ENCODE assay signal across 16 cellular contexts in genomic region chr3:127622031-127622430, GRCh38. TPM values are rescaled to one million over a fixed set of nuclear protein-coding genes. Genes with fewer than 3 reads are reported as not detected.
DNase-seq lines count a peak whose midpoint lies in the region; ATAC-seq, FAIRE-seq and TF ChIP-seq lines count a peak whose summit lies in the region.
"Had no signal": no experiment of that assay in that cellular context is flagged by ENCODE, and none has a peak within 500 bp of the region (broad histone marks: within the 10 kb centered on the region; RNA-seq: fewer than 3 reads in every experiment).

No MANE protein-coding gene starts in this region.

- no peaks in the 10 kb centered on the region; the same call in 2 of the 3 replicates for H3K4me1 Mint-ChIP-seq in GM23338

- no peak overlapping the region for H2AFZ ChIP-seq in GM23338
- H2AFZ ChIP-seq in endothelial cell of umbilical vein (ENCODE audit: low read depth, low read length), result no peak overlapping the region

- dilution Hi-C loops in endothelial cell of umbilical vein (cut with MboI; ENCODE audit: extremely low pct_ligation_motif_present, low sequenced_read_pairs), result no loop called here

- no peak for FAIRE-seq in GM12891 (lab: Jason Lieb, UNC)
- no peak for FAIRE-seq in endothelial cell of umbilical vein (lab: Jason Lieb, UNC)
- FAIRE-seq: G401.6, GM18507, H1 had no signal

- H3K36me3 ChIP-seq in GM23338 (ENCODE audit: insufficient read depth), result peaks cover 39% of the 10 kb centered on the region
- peaks cover 0 to 6% of the 10 kb centered on the region in 2 experiments for H3K36me3 ChIP-seq in endothelial cell of umbilical vein (ENCODE audit: control insufficient read depth in 2 of 2, extremely low read depth in 1 of 2, insufficient read depth in 2 of 2, low read length in 2 of 2)

- TF ChIP-seq POLR2A in GM12891 (IDR thresholded peaks at IDR 0.05; ENCODE audit: low read depth, low read length) (no peak), endothelial cell of umbilical vein (IDR thresholded peaks at IDR 0.05; ENCODE audit: low read depth, low read length) (no peak)

- intact Hi-C loops in endothelial cell of umbilical vein (cut with micrococcal nuclease), result no loop called here

- H3K79me2 ChIP-seq in GM23338 (replicated peaks; ENCODE audit: insufficient read depth), result no peaks in the 10 kb centered on the region
- H3K79me2 ChIP-seq in endothelial cell of umbilical vein (ENCODE audit: control insufficient read depth, insufficient read depth, low read length), result no peaks in the 10 kb centered on the region

- ATAC-seq in GM23338, result peak; percentile 20; the same call in 2 of the 3 replicates

- H3F3A ChIP-seq in GM23338 (replicated peaks; ENCODE audit: low read depth), result no peaks in the 10 kb centered on the region

- H3K9me3 Mint-ChIP-seq in GM23338, result no peaks in the 10 kb centered on the region
- H3K9me3 Mint-ChIP-seq: CD4-positive, alpha-beta memory T cell had no signal

- H3K36me3 Mint-ChIP-seq in GM23338 (ENCODE audit: low read depth), result peaks cover 63% of the 10 kb centered on the region

- no peak overlapping the region for H3K4me3 ChIP-seq in GM23338
- H3K4me3 ChIP-seq in endothelial cell of umbilical vein (replicated peaks in 1 of 3; ENCODE audit: insufficient read depth in 1 of 3, low read depth in 1 of 3, low read length in 3 of 3), result no peak overlapping the region

- no peak overlapping the region for H3K27ac ChIP-seq in GM23338 (ENCODE audit: low read depth)
- H3K27ac ChIP-seq in endothelial cell of umbilical vein (ENCODE audit: insufficient read depth, low read depth, low read length), result no peak overlapping the region

- CTCF ChIA-PET in endothelial cell of umbilical vein (lab: Charles Lee), result no interaction called here

- no peaks in the 10 kb centered on the region for H3K9me3 ChIP-seq in endothelial cell of umbilical vein (replicated peaks; ENCODE audit: control insufficient read depth, insufficient read depth, low read length)
- H3K9me3 ChIP-seq: Caco-2 had no signal

- no peak overlapping the region for H3K27ac Mint-ChIP-seq in GM23338

- DNase-seq in GM12891 (ENCODE audit: insufficient read length, low spot score) (no peak), GM23338 (ENCODE audit: low spot score) (no peak), endothelial cell of umbilical vein (ENCODE audit: low read depth, low spot score) (no peak), hepatic stellate cell (ENCODE audit: low spot score) (no peak), middle frontal gyrus (ENCODE audit: extremely low spot score, low spot score) (no peak)
- no peak for DNase-seq in activated effector memory CD4-positive, alpha-beta T cell treated with Interleukin-2 at 50 U/mL for 16 hours
- DNase-seq: C1 segment of cervical spinal cord; Caco-2; CD4-positive, alpha-beta memory T cell; DMS153; DND-41; H7; HCEC 1CT had no signal

- no peaks in the 10 kb centered on the region for H3K9me2 ChIP-seq in GM23338 (ENCODE audit: insufficient read depth)

- peaks cover 13% of the 10 kb centered on the region for H3K27me3 ChIP-seq in GM23338 (ENCODE audit: insufficient read depth)
- H3K27me3 ChIP-seq in endothelial cell of umbilical vein (ENCODE audit: control insufficient read depth in 2 of 2, insufficient read depth in 2 of 2, low read length in 2 of 2), result peaks cover 1 to 4% of the 10 kb centered on the region in 2 experiments

- H3K4me1 ChIP-seq in GM23338 (ENCODE audit: insufficient read depth) (no peaks in the 10 kb centered on the region), endothelial cell of umbilical vein (ENCODE audit: control insufficient read depth, extremely low read depth, insufficient read depth, low read length) (no peaks in the 10 kb centered on the region)
- H3K4me1 ChIP-seq: Caco-2 had no signal

- H3K4me2 ChIP-seq in GM23338, result no peak overlapping the region
- no peak overlapping the region for H3K4me2 ChIP-seq in endothelial cell of umbilical vein (ENCODE audit: insufficient read depth, low read length)

- no peak overlapping the region for H3K4me3 Mint-ChIP-seq in GM23338
- H3K4me3 Mint-ChIP-seq: CD4-positive, alpha-beta memory T cell had no signal

- BruUV-seq in endothelial cell of umbilical vein (replicated peaks; lab: Mats Ljungman, UMichigan), result TSS peak; percentile 81

- TF ChIP-seq CTCF in GM23338 (conservative IDR thresholded peaks at IDR 0.05; ENCODE audit: low read depth in 2 of 2), result no peak
- TF ChIP-seq CTCF in endothelial cell of umbilical vein (IDR thresholded peaks at IDR 0.05; ENCODE audit: extremely low read depth in 1 of 2, insufficient read depth in 1 of 2, low read depth in 1 of 2, low read length in 2 of 2), result no peak

- POLR2A ChIA-PET in endothelial cell of umbilical vein (lab: Charles Lee), result no interaction called here

- no peak overlapping the region for H3K9ac ChIP-seq in endothelial cell of umbilical vein (replicated peaks; ENCODE audit: extremely low read depth, insufficient read depth, low read length)

- 0 out of 2 replicates have a peak, but pooled peaks cover 6% of the 10 kb centered on the region for H4K20me1 ChIP-seq in GM23338 (replicated peaks; ENCODE audit: insufficient read depth)
- no peaks in the 10 kb centered on the region for H4K20me1 ChIP-seq in endothelial cell of umbilical vein (replicated peaks; ENCODE audit: control insufficient read depth, extremely low read depth, insufficient read depth, low read length)

- no peaks in the 10 kb centered on the region for H3K27me3 Mint-ChIP-seq in GM23338 (ENCODE audit: insufficient read depth, low read depth, poor library complexity)
- H3K27me3 Mint-ChIP-seq: CD4-positive, alpha-beta memory T cell had no signal

- H3K9me1 ChIP-seq in endothelial cell of umbilical vein (replicated peaks; ENCODE audit: control insufficient read depth, extremely low read depth, insufficient read depth, low read length), result no peaks in the 10 kb centered on the region

TF ChIP-seq in GM12891, 5 proteins besides CTCF, POLR2A, EP300 and RAD21 (continues in another document):
- TF ChIP-seq POU2F2 (IDR thresholded peaks at IDR 0.05; ENCODE audit: low read depth, low read length), result no peak

TF ChIP-seq in GM23338, 12 proteins besides CTCF, POLR2A, EP300 and RAD21 (continues in another document):
- no peak for TF ChIP-seq ZNF114 (CRISPR knock-in tag; IDR thresholded peaks at IDR 0.05)
- TF ChIP-seq EZH2phosphoT487 (IDR thresholded peaks at IDR 0.05; ENCODE audit: unreplicated experiment), result no peak

TF ChIP-seq in endothelial cell of umbilical vein, 7 proteins besides CTCF, POLR2A, EP300 and RAD21 (continues in another document):
- TF ChIP-seq EZH2 (IDR thresholded peaks at IDR 0.05; ENCODE audit: borderline replicate concordance, low read depth, low read length, severe bottlenecking), result no peak

RNA-seq across cellular contexts. Expression of gene PODXL2, which starts 7.0 kb away (rescaled TPM):
- polyA plus RNA-seq in GM12891 (2012; ENCODE audit: low read depth, missing spikeins), result 4.0 TPM
- 51.0 and 57.6 TPM in 2 replicates for total RNA-seq in GM23338 (2014; rRNA removed; shearing (Covaris generic))
- polyA plus RNA-seq in GM23338 (2016; fragmentation: Nextera tagmentation; extraction: Ambion mirVana) (18.4 and 19.1 TPM in 2 replicates), endothelial cell of umbilical vein (5.5 and 8.1 TPM in 2 replicates)
- total RNA-seq in endothelial cell of umbilical vein, result 5.3 and 6.5 TPM in 2 replicates
- polyA plus RNA-seq in endothelial cell of umbilical vein (2011; cell fraction: cytosol; rRNA removed), result 4.2 and 5.6 TPM in 2 replicates
- polyA plus RNA-seq in endothelial cell of umbilical vein (2011; cell fraction: nucleus; rRNA removed), result 3.3 and 3.7 TPM in 2 replicates
- polyA plus RNA-seq in endothelial cell of umbilical vein (2012), result 4.0 and 5.8 TPM in 2 replicates
- 2.1 and 3.8 TPM in 2 replicates for polyA minus RNA-seq in endothelial cell of umbilical vein
- 23.0 TPM for polyA minus RNA-seq in endothelial cell of umbilical vein (2011; cell fraction: cytosol; rRNA and poly(A)+ RNA removed)
- polyA minus RNA-seq in endothelial cell of umbilical vein (2011; cell fraction: nucleus; rRNA and poly(A)+ RNA removed), result 0.82 and 1.4 TPM in 2 replicates

RNA-seq across cellular contexts. Expression of gene MCM2, which starts 23.8 kb away (rescaled TPM):
- polyA plus RNA-seq in GM12891 (2012; ENCODE audit: low read depth, missing spikeins), result 95.8 TPM
- total RNA-seq in GM23338 (2014; rRNA removed; shearing (Covaris generic)), result 184 and 235 TPM in 2 replicates
- polyA plus RNA-seq in GM23338 (2016; fragmentation: Nextera tagmentation; extraction: Ambion mirVana) (27.4 and 32.8 TPM in 2 replicates), endothelial cell of umbilical vein (48.4 and 53.7 TPM in 2 replicates)
- total RNA-seq in endothelial cell of umbilical vein, result 64.6 and 71.2 TPM in 2 replicates
- 44.8 and 49.6 TPM in 2 replicates for polyA plus RNA-seq in endothelial cell of umbilical vein (2011; cell fraction: cytosol; rRNA removed)
- 58.4 and 64.1 TPM in 2 replicates for polyA plus RNA-seq in endothelial cell of umbilical vein (2011; cell fraction: nucleus; rRNA removed)
- polyA plus RNA-seq in endothelial cell of umbilical vein (2012), result 16.7 and 28.0 TPM in 2 replicates
- polyA minus RNA-seq in endothelial cell of umbilical vein, result 73.7 and 81.5 TPM in 2 replicates
- 221 TPM for polyA minus RNA-seq in endothelial cell of umbilical vein (2011; cell fraction: cytosol; rRNA and poly(A)+ RNA removed)
- polyA minus RNA-seq in endothelial cell of umbilical vein (2011; cell fraction: nucleus; rRNA and poly(A)+ RNA removed), result 27.1 and 29.2 TPM in 2 replicates

RNA-seq across cellular contexts. Expression of gene TPRA1, which starts 31.5 kb away (rescaled TPM):
- 12.8 TPM for polyA plus RNA-seq in GM12891 (2012; ENCODE audit: low read depth, missing spikeins)
- total RNA-seq in GM23338 (2014; rRNA removed; shearing (Covaris generic)), result 24.1 and 30.4 TPM in 2 replicates
- polyA plus RNA-seq in GM23338 (2016; fragmentation: Nextera tagmentation; extraction: Ambion mirVana), result 16.7 and 19.4 TPM in 2 replicates
- total RNA-seq in endothelial cell of umbilical vein, result 34.3 and 34.6 TPM in 2 replicates
- 58.0 and 65.4 TPM in 2 replicates for polyA plus RNA-seq in endothelial cell of umbilical vein
- 34.5 and 37.5 TPM in 2 replicates for polyA plus RNA-seq in endothelial cell of umbilical vein (2011; cell fraction: cytosol; rRNA removed)
- polyA plus RNA-seq in endothelial cell of umbilical vein (2011; cell fraction: nucleus; rRNA removed), result 42.5 and 45.5 TPM in 2 replicates
- polyA plus RNA-seq in endothelial cell of umbilical vein (2012), result 19.9 and 26.8 TPM in 2 replicates
- polyA minus RNA-seq in endothelial cell of umbilical vein, result 30.8 and 38.6 TPM in 2 replicates
- 43.3 TPM for polyA minus RNA-seq in endothelial cell of umbilical vein (2011; cell fraction: cytosol; rRNA and poly(A)+ RNA removed)
- polyA minus RNA-seq in endothelial cell of umbilical vein (2011; cell fraction: nucleus; rRNA and poly(A)+ RNA removed), result 13.7 and 15.6 TPM in 2 replicates

RNA-seq across cellular contexts. Expression of gene ABTB1, which starts 50.7 kb away (rescaled TPM):
- polyA plus RNA-seq in GM12891 (2012; ENCODE audit: low read depth, missing spikeins), result 9.5 TPM
- 5.0 and 5.7 TPM in 2 replicates for total RNA-seq in GM23338 (2014; rRNA removed; shearing (Covaris generic))
- 3.7 TPM in 2 replicates for polyA plus RNA-seq in GM23338 (2016; fragmentation: Nextera tagmentation; extraction: Ambion mirVana)
- total RNA-seq in endothelial cell of umbilical vein, result 14.0 and 15.2 TPM in 2 replicates
- 24.4 and 25.1 TPM in 2 replicates for polyA plus RNA-seq in endothelial cell of umbilical vein
- polyA plus RNA-seq in endothelial cell of umbilical vein (2011; cell fraction: cytosol; rRNA removed), result 11.2 and 14.4 TPM in 2 replicates
- polyA plus RNA-seq in endothelial cell of umbilical vein (2011; cell fraction: nucleus; rRNA removed), result 79.4 and 95.5 TPM in 2 replicates
- polyA plus RNA-seq in endothelial cell of umbilical vein (2012), result 8.3 and 9.9 TPM in 2 replicates
- polyA minus RNA-seq in endothelial cell of umbilical vein, result 8.4 and 11.9 TPM in 2 replicates
- 23.7 TPM for polyA minus RNA-seq in endothelial cell of umbilical vein (2011; cell fraction: cytosol; rRNA and poly(A)+ RNA removed)
- polyA minus RNA-seq in endothelial cell of umbilical vein (2011; cell fraction: nucleus; rRNA and poly(A)+ RNA removed), result 14.9 and 19.1 TPM in 2 replicates
